Comparison of ENCODE assay signal across 1 cellular context in the genomic region with DNA sequence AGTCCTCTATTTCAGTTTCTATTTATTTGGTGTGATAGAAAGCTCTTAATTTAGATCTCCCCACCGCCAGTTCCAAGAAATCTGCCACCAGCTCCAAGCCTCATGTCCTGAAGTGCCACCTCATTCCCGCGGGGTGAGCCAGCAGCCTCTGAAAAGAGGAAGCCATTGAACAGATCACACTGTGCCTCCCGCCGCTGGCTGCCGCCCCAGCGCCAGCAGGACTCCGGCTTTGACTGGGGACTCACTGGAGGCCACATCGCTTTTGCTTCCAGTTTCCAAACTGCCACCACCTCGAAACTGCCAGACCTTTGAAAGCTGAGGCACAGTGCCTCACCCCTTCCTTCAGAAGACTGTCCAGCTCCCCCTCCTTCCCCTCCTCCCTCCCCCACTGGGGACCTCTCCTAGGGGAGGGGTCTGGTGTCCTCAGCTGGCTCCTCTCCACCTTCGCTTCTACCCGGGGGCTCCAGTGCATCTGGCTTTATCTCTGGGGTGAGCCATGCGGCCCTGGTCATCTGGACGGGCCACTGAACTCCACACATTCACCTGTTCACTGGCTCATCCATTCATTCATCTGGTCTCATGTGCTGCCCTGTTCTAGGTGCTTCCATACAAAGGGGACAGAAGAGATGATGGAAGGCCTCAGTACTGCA.
TF ChIP-seq lines count a peak whose summit lies in the region.

No MANE protein-coding gene starts in this region.

TF ChIP-seq in HepG2, 621 proteins besides CTCF, POLR2A, EP300 and RAD21 (continues in another document):
- TF ChIP-seq, protein P1, sequence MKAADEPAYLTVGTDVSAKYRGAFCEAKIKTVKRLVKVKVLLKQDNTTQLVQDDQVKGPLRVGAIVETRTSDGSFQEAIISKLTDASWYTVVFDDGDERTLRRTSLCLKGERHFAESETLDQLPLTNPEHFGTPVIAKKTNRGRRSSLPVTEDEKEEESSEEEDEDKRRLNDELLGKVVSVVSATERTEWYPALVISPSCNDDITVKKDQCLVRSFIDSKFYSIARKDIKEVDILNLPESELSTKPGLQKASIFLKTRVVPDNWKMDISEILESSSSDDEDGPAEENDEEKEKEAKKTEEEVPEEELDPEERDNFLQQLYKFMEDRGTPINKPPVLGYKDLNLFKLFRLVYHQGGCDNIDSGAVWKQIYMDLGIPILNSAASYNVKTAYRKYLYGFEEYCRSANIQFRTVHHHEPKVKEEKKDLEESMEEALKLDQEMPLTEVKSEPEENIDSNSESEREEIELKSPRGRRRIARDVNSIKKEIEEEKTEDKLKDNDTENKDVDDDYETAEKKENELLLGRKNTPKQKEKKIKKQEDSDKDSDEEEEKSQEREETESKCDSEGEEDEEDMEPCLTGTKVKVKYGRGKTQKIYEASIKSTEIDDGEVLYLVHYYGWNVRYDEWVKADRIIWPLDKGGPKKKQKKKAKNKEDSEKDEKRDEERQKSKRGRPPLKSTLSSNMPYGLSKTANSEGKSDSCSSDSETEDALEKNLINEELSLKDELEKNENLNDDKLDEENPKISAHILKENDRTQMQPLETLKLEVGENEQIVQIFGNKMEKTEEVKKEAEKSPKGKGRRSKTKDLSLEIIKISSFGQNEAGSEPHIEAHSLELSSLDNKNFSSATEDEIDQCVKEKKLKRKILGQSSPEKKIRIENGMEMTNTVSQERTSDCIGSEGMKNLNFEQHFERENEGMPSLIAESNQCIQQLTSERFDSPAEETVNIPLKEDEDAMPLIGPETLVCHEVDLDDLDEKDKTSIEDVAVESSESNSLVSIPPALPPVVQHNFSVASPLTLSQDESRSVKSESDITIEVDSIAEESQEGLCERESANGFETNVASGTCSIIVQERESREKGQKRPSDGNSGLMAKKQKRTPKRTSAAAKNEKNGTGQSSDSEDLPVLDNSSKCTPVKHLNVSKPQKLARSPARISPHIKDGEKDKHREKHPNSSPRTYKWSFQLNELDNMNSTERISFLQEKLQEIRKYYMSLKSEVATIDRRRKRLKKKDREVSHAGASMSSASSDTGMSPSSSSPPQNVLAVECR (CRISPR knock-in tag; IDR thresholded peaks at IDR 0.05; ENCODE audit: borderline replicate concordance), result 0 out of 2 replicates have a peak, but pooled peaks have one; percentile 50
- TF ChIP-seq ZNF776 (CRISPR knock-in tag; IDR thresholded peaks at IDR 0.05) (no peak), KDM2A (CRISPR knock-in tag; IDR thresholded peaks at IDR 0.05; ENCODE audit: borderline replicate concordance, low read depth) (peak; percentile 50; the same call in 1 of the 2 replicates), SALL1 (CRISPR knock-in tag; IDR thresholded peaks at IDR 0.05) (0 out of 2 replicates have a peak, but pooled peaks have one; percentile 7), FOXJ3 (CRISPR knock-in tag; IDR thresholded peaks at IDR 0.05; ENCODE audit: borderline replicate concordance) (0 out of 2 replicates have a peak, but pooled peaks have one; percentile 16), ZNF350 (CRISPR knock-in tag; IDR thresholded peaks at IDR 0.05; ENCODE audit: borderline replicate concordance, low read depth) (peak; percentile 35; the same call in 1 of the 2 replicates), SMAD1 (CRISPR knock-in tag; IDR thresholded peaks at IDR 0.05; ENCODE audit: borderline replicate concordance, low read depth) (0 out of 2 replicates have a peak, but pooled peaks have one; percentile 21), MXD4 (CRISPR knock-in tag; IDR thresholded peaks at IDR 0.05) (peak; percentile 16; the same call in 1 of the 2 replicates), RBFOX2 (IDR thresholded peaks at IDR 0.05; ENCODE audit: low read depth, low read length) (0 out of 2 replicates have a peak, but pooled peaks have one; percentile 30), SOX6 (IDR thresholded peaks at IDR 0.05) (no peak), SOX6 (CRISPR knock-in tag; IDR thresholded peaks at IDR 0.05) (peak; percentile 3; the same call in 1 of the 2 replicates), NR2F2 (IDR thresholded peaks at IDR 0.05; ENCODE audit: borderline replicate concordance, low read depth) (no peak), KDM6A (CRISPR knock-in tag; IDR thresholded peaks at IDR 0.05; ENCODE audit: low read depth) (no peak), YEATS4 (CRISPR knock-in tag; IDR thresholded peaks at IDR 0.05; ENCODE audit: borderline replicate concordance) (0 out of 2 replicates have a peak, but pooled peaks have one; percentile 35), XRCC5 (optimal IDR thresholded peaks at IDR 0.05; ENCODE audit: low read length) (no peak), ONECUT2 (CRISPR knock-in tag; IDR thresholded peaks at IDR 0.05) (no peak), ZNF235 (CRISPR knock-in tag; IDR thresholded peaks at IDR 0.05; ENCODE audit: borderline replicate concordance) (0 out of 2 replicates have a peak, but pooled peaks have one; percentile 9), ZSCAN25 (CRISPR knock-in tag; IDR thresholded peaks at IDR 0.05) (0 out of 2 replicates have a peak, but pooled peaks have one; percentile 23), CHD2 (IDR thresholded peaks at IDR 0.05; ENCODE audit: low read depth, low read length) (no peak), POLR2G (IDR thresholded peaks at IDR 0.05; ENCODE audit: low read depth, low read length) (peak; percentile 45; the same call in 1 of the 2 replicates), SAP130 (CRISPR knock-in tag; IDR thresholded peaks at IDR 0.05; ENCODE audit: low read depth) (0 out of 2 replicates have a peak, but pooled peaks have one; percentile 8), PHF5A (CRISPR knock-in tag; IDR thresholded peaks at IDR 0.05; ENCODE audit: low read depth, unreplicated experiment) (peak; percentile 11), YY1 (IDR thresholded peaks at IDR 0.05; ENCODE audit: insufficient read depth, insufficient replicate concordance, low read depth, low read length) (peak; percentile 40), NKX3-1 (CRISPR knock-in tag; IDR thresholded peaks at IDR 0.05) (no peak)
- TF ChIP-seq, protein P2, sequence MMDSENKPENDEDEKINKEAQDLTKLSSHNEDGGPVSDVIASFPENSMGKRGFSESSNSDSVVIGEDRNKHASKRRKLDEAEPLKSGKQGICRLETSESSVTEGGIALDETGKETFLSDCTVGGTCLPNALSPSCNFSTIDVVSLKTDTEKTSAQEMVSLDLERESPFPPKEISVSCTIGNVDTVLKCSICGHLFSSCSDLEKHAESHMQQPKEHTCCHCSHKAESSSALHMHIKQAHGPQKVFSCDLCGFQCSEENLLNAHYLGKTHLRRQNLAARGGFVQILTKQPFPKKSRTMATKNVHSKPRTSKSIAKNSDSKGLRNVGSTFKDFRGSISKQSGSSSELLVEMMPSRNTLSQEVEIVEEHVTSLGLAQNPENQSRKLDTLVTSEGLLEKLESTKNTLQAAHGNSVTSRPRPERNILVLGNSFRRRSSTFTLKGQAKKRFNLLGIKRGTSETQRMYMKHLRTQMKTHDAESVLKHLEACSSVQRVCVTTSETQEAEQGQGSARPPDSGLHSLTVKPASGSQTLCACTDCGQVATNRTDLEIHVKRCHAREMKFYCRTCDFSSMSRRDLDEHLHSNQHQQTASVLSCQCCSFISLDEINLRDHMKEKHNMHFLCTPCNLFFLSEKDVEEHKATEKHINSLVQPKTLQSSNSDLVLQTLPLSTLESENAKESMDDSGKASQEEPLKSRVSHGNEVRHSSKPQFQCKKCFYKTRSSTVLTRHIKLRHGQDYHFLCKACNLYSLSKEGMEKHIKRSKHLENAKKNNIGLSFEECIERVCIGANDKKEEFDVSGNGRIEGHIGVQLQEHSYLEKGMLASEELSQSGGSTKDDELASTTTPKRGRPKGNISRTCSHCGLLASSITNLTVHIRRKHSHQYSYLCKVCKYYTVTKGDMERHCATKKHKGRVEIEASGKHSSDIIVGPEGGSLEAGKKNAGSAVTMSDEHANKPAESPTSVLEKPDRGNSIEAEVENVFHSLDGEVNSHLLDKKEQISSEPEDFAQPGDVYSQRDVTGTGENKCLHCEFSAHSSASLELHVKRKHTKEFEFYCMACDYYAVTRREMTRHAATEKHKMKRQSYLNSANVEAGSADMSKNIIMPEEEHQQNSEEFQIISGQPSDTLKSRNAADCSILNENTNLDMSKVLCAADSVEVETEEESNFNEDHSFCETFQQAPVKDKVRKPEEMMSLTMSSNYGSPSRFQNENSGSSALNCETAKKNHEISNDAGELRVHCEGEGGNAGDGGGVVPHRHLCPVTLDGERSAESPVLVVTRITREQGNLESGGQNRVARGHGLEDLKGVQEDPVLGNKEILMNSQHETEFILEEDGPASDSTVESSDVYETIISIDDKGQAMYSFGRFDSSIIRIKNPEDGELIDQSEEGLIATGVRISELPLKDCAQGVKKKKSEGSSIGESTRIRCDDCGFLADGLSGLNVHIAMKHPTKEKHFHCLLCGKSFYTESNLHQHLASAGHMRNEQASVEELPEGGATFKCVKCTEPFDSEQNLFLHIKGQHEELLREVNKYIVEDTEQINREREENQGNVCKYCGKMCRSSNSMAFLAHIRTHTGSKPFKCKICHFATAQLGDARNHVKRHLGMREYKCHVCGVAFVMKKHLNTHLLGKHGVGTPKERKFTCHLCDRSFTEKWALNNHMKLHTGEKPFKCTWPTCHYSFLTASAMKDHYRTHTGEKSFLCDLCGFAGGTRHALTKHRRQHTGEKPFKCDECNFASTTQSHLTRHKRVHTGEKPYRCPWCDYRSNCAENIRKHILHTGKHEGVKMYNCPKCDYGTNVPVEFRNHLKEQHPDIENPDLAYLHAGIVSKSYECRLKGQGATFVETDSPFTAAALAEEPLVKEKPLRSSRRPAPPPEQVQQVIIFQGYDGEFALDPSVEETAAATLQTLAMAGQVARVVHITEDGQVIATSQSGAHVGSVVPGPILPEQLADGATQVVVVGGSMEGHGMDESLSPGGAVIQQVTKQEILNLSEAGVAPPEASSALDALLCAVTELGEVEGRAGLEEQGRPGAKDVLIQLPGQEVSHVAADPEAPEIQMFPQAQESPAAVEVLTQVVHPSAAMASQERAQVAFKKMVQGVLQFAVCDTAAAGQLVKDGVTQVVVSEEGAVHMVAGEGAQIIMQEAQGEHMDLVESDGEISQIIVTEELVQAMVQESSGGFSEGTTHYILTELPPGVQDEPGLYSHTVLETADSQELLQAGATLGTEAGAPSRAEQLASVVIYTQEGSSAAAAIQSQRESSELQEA (CRISPR knock-in tag; IDR thresholded peaks at IDR 0.05; ENCODE audit: not compliant biosample characterization), result no peak
- TF ChIP-seq, protein P3, sequence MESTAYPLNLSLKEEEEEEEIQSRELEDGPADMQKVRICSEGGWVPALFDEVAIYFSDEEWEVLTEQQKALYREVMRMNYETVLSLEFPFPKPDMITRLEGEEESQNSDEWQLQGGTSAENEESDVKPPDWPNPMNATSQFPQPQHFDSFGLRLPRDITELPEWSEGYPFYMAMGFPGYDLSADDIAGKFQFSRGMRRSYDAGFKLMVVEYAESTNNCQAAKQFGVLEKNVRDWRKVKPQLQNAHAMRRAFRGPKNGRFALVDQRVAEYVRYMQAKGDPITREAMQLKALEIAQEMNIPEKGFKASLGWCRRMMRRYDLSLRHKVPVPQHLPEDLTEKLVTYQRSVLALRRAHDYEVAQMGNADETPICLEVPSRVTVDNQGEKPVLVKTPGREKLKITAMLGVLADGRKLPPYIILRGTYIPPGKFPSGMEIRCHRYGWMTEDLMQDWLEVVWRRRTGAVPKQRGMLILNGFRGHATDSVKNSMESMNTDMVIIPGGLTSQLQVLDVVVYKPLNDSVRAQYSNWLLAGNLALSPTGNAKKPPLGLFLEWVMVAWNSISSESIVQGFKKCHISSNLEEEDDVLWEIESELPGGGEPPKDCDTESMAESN (CRISPR knock-in tag; conservative IDR thresholded peaks at IDR 0.05), result 0 out of 2 replicates have a peak, but pooled peaks have one; percentile 29
- TF ChIP-seq, protein P4, sequence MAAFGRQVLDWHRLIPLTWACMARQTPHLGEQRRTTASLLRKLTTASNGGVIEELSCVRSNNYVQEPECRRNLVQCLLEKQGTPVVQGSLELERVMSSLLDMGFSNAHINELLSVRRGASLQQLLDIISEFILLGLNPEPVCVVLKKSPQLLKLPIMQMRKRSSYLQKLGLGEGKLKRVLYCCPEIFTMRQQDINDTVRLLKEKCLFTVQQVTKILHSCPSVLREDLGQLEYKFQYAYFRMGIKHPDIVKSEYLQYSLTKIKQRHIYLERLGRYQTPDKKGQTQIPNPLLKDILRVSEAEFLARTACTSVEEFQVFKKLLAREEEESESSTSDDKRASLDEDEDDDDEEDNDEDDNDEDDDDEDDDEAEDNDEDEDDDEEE (CRISPR knock-in tag; IDR thresholded peaks at IDR 0.05), result 0 out of 2 replicates have a peak, but pooled peaks have one; percentile 39
- TF ChIP-seq, protein P5, sequence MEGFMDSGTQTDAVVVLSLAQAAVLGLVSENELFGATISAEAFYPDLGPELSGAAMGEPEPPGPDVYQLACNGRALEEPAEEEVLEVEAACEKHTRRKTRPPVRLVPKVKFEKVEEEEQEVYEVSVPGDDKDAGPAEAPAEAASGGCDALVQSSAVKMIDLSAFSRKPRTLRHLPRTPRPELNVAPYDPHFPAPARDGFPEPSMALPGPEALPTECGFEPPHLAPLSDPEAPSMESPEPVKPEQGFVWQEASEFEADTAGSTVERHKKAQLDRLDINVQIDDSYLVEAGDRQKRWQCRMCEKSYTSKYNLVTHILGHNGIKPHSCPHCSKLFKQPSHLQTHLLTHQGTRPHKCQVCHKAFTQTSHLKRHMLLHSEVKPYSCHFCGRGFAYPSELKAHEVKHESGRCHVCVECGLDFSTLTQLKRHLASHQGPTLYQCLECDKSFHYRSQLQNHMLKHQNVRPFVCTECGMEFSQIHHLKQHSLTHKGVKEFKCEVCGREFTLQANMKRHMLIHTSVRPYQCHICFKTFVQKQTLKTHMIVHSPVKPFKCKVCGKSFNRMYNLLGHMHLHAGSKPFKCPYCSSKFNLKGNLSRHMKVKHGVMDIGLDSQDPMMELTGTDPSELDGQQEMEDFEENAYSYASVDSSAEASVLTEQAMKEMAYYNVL (CRISPR knock-in tag; IDR thresholded peaks at IDR 0.05; ENCODE audit: borderline replicate concordance), result 0 out of 2 replicates have a peak, but pooled peaks have one; percentile 45
- TF ChIP-seq, protein P6, sequence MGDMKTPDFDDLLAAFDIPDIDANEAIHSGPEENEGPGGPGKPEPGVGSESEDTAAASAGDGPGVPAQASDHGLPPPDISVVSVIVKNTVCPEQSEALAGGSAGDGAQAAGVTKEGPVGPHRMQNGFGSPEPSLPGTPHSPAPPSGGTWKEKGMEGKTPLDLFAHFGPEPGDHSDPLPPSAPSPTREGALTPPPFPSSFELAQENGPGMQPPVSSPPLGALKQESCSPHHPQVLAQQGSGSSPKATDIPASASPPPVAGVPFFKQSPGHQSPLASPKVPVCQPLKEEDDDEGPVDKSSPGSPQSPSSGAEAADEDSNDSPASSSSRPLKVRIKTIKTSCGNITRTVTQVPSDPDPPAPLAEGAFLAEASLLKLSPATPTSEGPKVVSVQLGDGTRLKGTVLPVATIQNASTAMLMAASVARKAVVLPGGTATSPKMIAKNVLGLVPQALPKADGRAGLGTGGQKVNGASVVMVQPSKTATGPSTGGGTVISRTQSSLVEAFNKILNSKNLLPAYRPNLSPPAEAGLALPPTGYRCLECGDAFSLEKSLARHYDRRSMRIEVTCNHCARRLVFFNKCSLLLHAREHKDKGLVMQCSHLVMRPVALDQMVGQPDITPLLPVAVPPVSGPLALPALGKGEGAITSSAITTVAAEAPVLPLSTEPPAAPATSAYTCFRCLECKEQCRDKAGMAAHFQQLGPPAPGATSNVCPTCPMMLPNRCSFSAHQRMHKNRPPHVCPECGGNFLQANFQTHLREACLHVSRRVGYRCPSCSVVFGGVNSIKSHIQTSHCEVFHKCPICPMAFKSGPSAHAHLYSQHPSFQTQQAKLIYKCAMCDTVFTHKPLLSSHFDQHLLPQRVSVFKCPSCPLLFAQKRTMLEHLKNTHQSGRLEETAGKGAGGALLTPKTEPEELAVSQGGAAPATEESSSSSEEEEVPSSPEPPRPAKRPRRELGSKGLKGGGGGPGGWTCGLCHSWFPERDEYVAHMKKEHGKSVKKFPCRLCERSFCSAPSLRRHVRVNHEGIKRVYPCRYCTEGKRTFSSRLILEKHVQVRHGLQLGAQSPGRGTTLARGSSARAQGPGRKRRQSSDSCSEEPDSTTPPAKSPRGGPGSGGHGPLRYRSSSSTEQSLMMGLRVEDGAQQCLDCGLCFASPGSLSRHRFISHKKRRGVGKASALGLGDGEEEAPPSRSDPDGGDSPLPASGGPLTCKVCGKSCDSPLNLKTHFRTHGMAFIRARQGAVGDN (CRISPR knock-in tag; IDR thresholded peaks at IDR 0.05), result peak; percentile 78
